Comparison of ENCODE assay signal across 17 cellular contexts in genomic region chr2:165621086-165621560, GRCh38.
DNase-seq lines count a peak whose midpoint lies in the region; FAIRE-seq and TF ChIP-seq lines count a peak whose summit lies in the region.
"Had no signal": no experiment of that assay in that cellular context is flagged by ENCODE, and none has a peak within 500 bp of the region (broad histone marks: within the 10 kb centered on the region; RNA-seq: fewer than 3 reads in every experiment).

No MANE protein-coding gene starts in this region.

- no peak overlapping the region for H2AFZ ChIP-seq in astrocyte (ENCODE audit: low read depth, low read length)

- no peaks in the 10 kb centered on the region for H4K20me1 ChIP-seq in astrocyte (ENCODE audit: insufficient read depth, low read length)

- peak overlapping the region; percentile 3 for H3K27ac ChIP-seq in astrocyte (ENCODE audit: low read depth, low read length)
- H3K27ac ChIP-seq in testis = no peak overlapping the region
- H3K27ac ChIP-seq: 22Rv1, body of pancreas, esophagus squamous epithelium, Peyer's patch had no signal

- H3K9me3 ChIP-seq in astrocyte (ENCODE audit: insufficient read depth, low read depth, low read length) (no peaks in the 10 kb centered on the region), testis (no peaks in the 10 kb centered on the region)
- H3K9me3 ChIP-seq: body of pancreas, esophagus squamous epithelium, Peyer's patch had no signal

- no peaks in the 10 kb centered on the region for H3K27me3 Mint-ChIP-seq in astrocyte (ENCODE audit: low read depth, unreplicated experiment)

- intact Hi-C loops in testis (cut with DNase I; ENCODE audit: low total_unique reads) = no loop called here

- peak; percentile 21 for DNase-seq in DMS153 treated with DMSO at 0.1 percent for 48 hours (lab: John Stamatoyannopoulos, UW; ENCODE audit: unreplicated experiment)
- DNase-seq in DMS153 (lab: John Stamatoyannopoulos, UW) = no peak
- DNase-seq in astrocyte (ENCODE audit: low read depth) = peak; percentile 64
- peak; percentile 67 for DNase-seq in glomerular visceral epithelial cell (ENCODE audit: extremely low spot score)
- peak; percentile 37 for DNase-seq in testis
- DNase-seq in 8988T = no peak
- DNase-seq in cerebellar nuclear complex (lab: John Stamatoyannopoulos, UW) = no peak
- DNase-seq in GM10266 (ENCODE audit: extremely low spot score) = no peak
- DNase-seq: DND-41, esophagus squamous epithelium, islet precursor cell, NCI-H2107, Peyer's patch, posterior cingulate gyrus, T1000 had no signal

- no peaks in the 10 kb centered on the region for H3K36me3 Mint-ChIP-seq in astrocyte (ENCODE audit: low read depth, unreplicated experiment)

- peaks cover 5% of the 10 kb centered on the region for H3K4me1 Mint-ChIP-seq in astrocyte (ENCODE audit: low read depth, unreplicated experiment)

- no peak overlapping the region for H3K27ac Mint-ChIP-seq in astrocyte (ENCODE audit: unreplicated experiment)

- H3K4me3 ChIP-seq in astrocyte (ENCODE audit: insufficient read depth, low read depth, low read length) (no peak overlapping the region), testis (no peak overlapping the region)
- H3K4me3 ChIP-seq: body of pancreas, esophagus squamous epithelium, Peyer's patch had no signal

- 45% methylated on average over 5 of the region's 5 CpGs for WGBS in testis, 2 donors

- no peak for TF ChIP-seq CTCF in astrocyte (IDR thresholded peaks at IDR 0.05; ENCODE audit: insufficient read depth, low read depth, low read length)
- TF ChIP-seq CTCF in testis (IDR thresholded peaks at IDR 0.05) = no peak
- TF ChIP-seq CTCF in GM10266 (IDR thresholded peaks at IDR 0.05; ENCODE audit: control insufficient read depth, insufficient read depth, low read depth, missing control alignments) = no peak

- peaks cover 3% of the 10 kb centered on the region for H3K4me1 ChIP-seq in astrocyte (ENCODE audit: insufficient read depth, low read length)
- peaks cover 4% of the 10 kb centered on the region for H3K4me1 ChIP-seq in testis
- H3K4me1 ChIP-seq: body of pancreas, Peyer's patch had no signal

- no peaks in the 10 kb centered on the region for H3K79me2 ChIP-seq in astrocyte (ENCODE audit: insufficient read depth, low read length)

- H3K27me3 ChIP-seq in astrocyte (ENCODE audit: insufficient read depth, low read length) = no peaks in the 10 kb centered on the region
- H3K27me3 ChIP-seq in testis = no peaks in the 10 kb centered on the region
- H3K27me3 ChIP-seq: body of pancreas, esophagus squamous epithelium, Peyer's patch had no signal

- no peak overlapping the region for H3K4me3 Mint-ChIP-seq in astrocyte (ENCODE audit: unreplicated experiment)

- FAIRE-seq in astrocyte (lab: Jason Lieb, UNC) = no peak

- H3K9me3 Mint-ChIP-seq in astrocyte (ENCODE audit: unreplicated experiment) = no peaks in the 10 kb centered on the region

- no peaks in the 10 kb centered on the region for H3K36me3 ChIP-seq in astrocyte (ENCODE audit: insufficient read depth, low read length)
- H3K36me3 ChIP-seq in testis (ENCODE audit: low read depth, missing control alignments) = no peaks in the 10 kb centered on the region
- H3K36me3 ChIP-seq: esophagus squamous epithelium, Peyer's patch had no signal

- TF ChIP-seq POLR2A in testis (IDR thresholded peaks at IDR 0.05) = no peak

- no peak overlapping the region for H3K9ac ChIP-seq in astrocyte (ENCODE audit: low read length)

- peak overlapping the region; percentile 65 for H3K4me2 ChIP-seq in astrocyte (ENCODE audit: low read length)

Comparison
In these comparisons a context has a peak if more than half of its experiments do, and no peak if none do; other contexts are left out.
1. DNase-seq: peak in DMS153 treated with DMSO at 0.1 percent for 48 hours (single experiment), astrocyte (single experiment), glomerular visceral epithelial cell (single experiment) and testis (single experiment); none in DMS153 (single experiment), 8988T (single experiment), cerebellar nuclear complex (0 of 2) and GM10266 (single experiment).